14 cellular contexts compared by ENCODE assay signal in genomic region chr1:8425781-8426161, GRCh38.
DNase-seq lines count a peak whose midpoint lies in the region; ATAC-seq and TF ChIP-seq lines count a peak whose summit lies in the region.
"Had no signal": no experiment of that assay in that cellular context is flagged by ENCODE, and none has a peak within 500 bp of the region (broad histone marks: within the 10 kb centered on the region; RNA-seq: fewer than 3 reads in every experiment).

No MANE protein-coding gene starts in this region.

- no peaks in the 10 kb centered on the region for H3K27me3 Mint-ChIP-seq in stimulated activated naive CD8-positive, alpha-beta T cell treated with anti-CD3 and anti-CD28 coated beads, Interleukin-15, Interleukin-2, amounts not matched to agents 100 ng/mL and 50 ng/mL, for 24 hours
- no peaks in the 10 kb centered on the region for H3K27me3 Mint-ChIP-seq in stimulated activated naive CD8-positive, alpha-beta T cell treated with anti-CD3 and anti-CD28 coated beads, Interleukin-15, amount 100 ng/mL, for 72 hours
- H3K27me3 Mint-ChIP-seq in activated naive CD8-positive, alpha-beta T cell treated with anti-CD3 and anti-CD28 coated beads for 36 hours = no peaks in the 10 kb centered on the region
- no peaks in the 10 kb centered on the region for H3K27me3 Mint-ChIP-seq in nephron (ENCODE audit: low read depth)

- H3K9me3 Mint-ChIP-seq in stimulated activated naive CD8-positive, alpha-beta T cell treated with anti-CD3 and anti-CD28 coated beads, Interleukin-15, Interleukin-2, amounts not matched to agents 100 ng/mL and 50 ng/mL, for 24 hours = no peaks in the 10 kb centered on the region
- H3K9me3 Mint-ChIP-seq in stimulated activated naive CD8-positive, alpha-beta T cell treated with anti-CD3 and anti-CD28 coated beads, Interleukin-15, amount 100 ng/mL, for 72 hours = no peaks in the 10 kb centered on the region
- H3K9me3 Mint-ChIP-seq in activated naive CD8-positive, alpha-beta T cell treated with anti-CD3 and anti-CD28 coated beads for 36 hours = peaks cover 5% of the 10 kb centered on the region
- H3K9me3 Mint-ChIP-seq in nephron = no peaks in the 10 kb centered on the region

- DNase-seq in stimulated activated naive CD8-positive, alpha-beta T cell treated with anti-CD3 and anti-CD28 coated beads, Interleukin-15, amount 100 ng/mL, for 72 hours = no peak
- DNase-seq in activated naive CD8-positive, alpha-beta T cell treated with anti-CD3 and anti-CD28 coated beads for 36 hours = no peak
- DNase-seq in stimulated activated CD4-positive, alpha-beta T cell treated with anti-CD3 and anti-CD28 coated beads, Interleukin-4, amount 100 ng/mL, for 1 hour = no peak
- DNase-seq in central memory CD4-positive, alpha-beta T cell = no peak
- no peak for DNase-seq in kidney tubule cell (ENCODE audit: low spot score)
- DNase-seq: KBM-7; NCI-H1694; NCI-H510A treated with DMSO at 0.1 percent for 48 hours; RPMI8226; stimulated activated CD8-positive, alpha-beta memory T cell treated with anti-CD3 and anti-CD28 coated beads, Interleukin-4, amount 100 ng/mL, for 48 hours; T1000 had no signal

- TF ChIP-seq CTCF in nephron (IDR thresholded peaks at IDR 0.05; ENCODE audit: unreplicated experiment in 3 of 3) = no peak

- no peak for ATAC-seq in stimulated activated naive CD8-positive, alpha-beta T cell treated with anti-CD3 and anti-CD28 coated beads, Interleukin-15, amount 100 ng/mL, for 72 hours
- no peak for ATAC-seq in GM19397 (IDR thresholded peaks at IDR 0.05; ENCODE audit: unreplicated experiment)

- H3K4me3 Mint-ChIP-seq in stimulated activated naive CD8-positive, alpha-beta T cell treated with anti-CD3 and anti-CD28 coated beads, Interleukin-15, Interleukin-2, amounts not matched to agents 100 ng/mL and 50 ng/mL, for 24 hours = no peak overlapping the region
- no peak overlapping the region for H3K4me3 Mint-ChIP-seq in stimulated activated naive CD8-positive, alpha-beta T cell treated with anti-CD3 and anti-CD28 coated beads, Interleukin-15, amount 100 ng/mL, for 72 hours
- no peak overlapping the region for H3K4me3 Mint-ChIP-seq in activated naive CD8-positive, alpha-beta T cell treated with anti-CD3 and anti-CD28 coated beads for 36 hours
- peak overlapping the region in 2 of 3 experiments; percentile 54 to 60 for H3K4me3 Mint-ChIP-seq in nephron

- peaks cover 66% of the 10 kb centered on the region for H3K4me1 Mint-ChIP-seq in stimulated activated naive CD8-positive, alpha-beta T cell treated with anti-CD3 and anti-CD28 coated beads, Interleukin-15, Interleukin-2, amounts not matched to agents 100 ng/mL and 50 ng/mL, for 24 hours (ENCODE audit: low read depth)
- peaks cover 64% of the 10 kb centered on the region for H3K4me1 Mint-ChIP-seq in stimulated activated naive CD8-positive, alpha-beta T cell treated with anti-CD3 and anti-CD28 coated beads, Interleukin-15, amount 100 ng/mL, for 72 hours
- H3K4me1 Mint-ChIP-seq in activated naive CD8-positive, alpha-beta T cell treated with anti-CD3 and anti-CD28 coated beads for 36 hours = peaks cover 53% of the 10 kb centered on the region
- peaks cover 22% of the 10 kb centered on the region for H3K4me1 Mint-ChIP-seq in nephron

- peaks cover 5% of the 10 kb centered on the region for H3K36me3 Mint-ChIP-seq in stimulated activated naive CD8-positive, alpha-beta T cell treated with anti-CD3 and anti-CD28 coated beads, Interleukin-15, Interleukin-2, amounts not matched to agents 100 ng/mL and 50 ng/mL, for 24 hours (ENCODE audit: low read depth)
- peaks cover 20% of the 10 kb centered on the region for H3K36me3 Mint-ChIP-seq in activated naive CD8-positive, alpha-beta T cell treated with anti-CD3 and anti-CD28 coated beads for 36 hours
- H3K36me3 Mint-ChIP-seq in nephron (ENCODE audit: low read depth) = peaks cover 5% of the 10 kb centered on the region

- H3K27ac Mint-ChIP-seq in stimulated activated naive CD8-positive, alpha-beta T cell treated with anti-CD3 and anti-CD28 coated beads, Interleukin-15, Interleukin-2, amounts not matched to agents 100 ng/mL and 50 ng/mL, for 24 hours = peak overlapping the region; percentile 11
- no peak overlapping the region for H3K27ac Mint-ChIP-seq in stimulated activated naive CD8-positive, alpha-beta T cell treated with anti-CD3 and anti-CD28 coated beads, Interleukin-15, amount 100 ng/mL, for 72 hours
- peak overlapping the region; percentile 88 for H3K27ac Mint-ChIP-seq in activated naive CD8-positive, alpha-beta T cell treated with anti-CD3 and anti-CD28 coated beads for 36 hours
- H3K27ac Mint-ChIP-seq in nephron = peak overlapping the region; percentile 94 to 98 (median 97)

Comparison
In these comparisons a context has a peak if more than half of its experiments do, and no peak if none do; other contexts are left out.
1. H3K27ac Mint-ChIP-seq: peak in stimulated activated naive CD8-positive, alpha-beta T cell treated with anti-CD3 and anti-CD28 coated beads, Interleukin-15, Interleukin-2, amounts not matched to agents 100 ng/mL and 50 ng/mL, for 24 hours (single experiment), activated naive CD8-positive, alpha-beta T cell treated with anti-CD3 and anti-CD28 coated beads for 36 hours (single experiment) and nephron (3 of 3); none in stimulated activated naive CD8-positive, alpha-beta T cell treated with anti-CD3 and anti-CD28 coated beads, Interleukin-15, amount 100 ng/mL, for 72 hours (0 of 2).
2. H3K4me3 Mint-ChIP-seq: peak in nephron (2 of 3); none in stimulated activated naive CD8-positive, alpha-beta T cell treated with anti-CD3 and anti-CD28 coated beads, Interleukin-15, Interleukin-2, amounts not matched to agents 100 ng/mL and 50 ng/mL, for 24 hours (single experiment), stimulated activated naive CD8-positive, alpha-beta T cell treated with anti-CD3 and anti-CD28 coated beads, Interleukin-15, amount 100 ng/mL, for 72 hours (0 of 2) and activated naive CD8-positive, alpha-beta T cell treated with anti-CD3 and anti-CD28 coated beads for 36 hours (single experiment).